10 cellular contexts compared by ENCODE assay signal in the genomic region with DNA sequence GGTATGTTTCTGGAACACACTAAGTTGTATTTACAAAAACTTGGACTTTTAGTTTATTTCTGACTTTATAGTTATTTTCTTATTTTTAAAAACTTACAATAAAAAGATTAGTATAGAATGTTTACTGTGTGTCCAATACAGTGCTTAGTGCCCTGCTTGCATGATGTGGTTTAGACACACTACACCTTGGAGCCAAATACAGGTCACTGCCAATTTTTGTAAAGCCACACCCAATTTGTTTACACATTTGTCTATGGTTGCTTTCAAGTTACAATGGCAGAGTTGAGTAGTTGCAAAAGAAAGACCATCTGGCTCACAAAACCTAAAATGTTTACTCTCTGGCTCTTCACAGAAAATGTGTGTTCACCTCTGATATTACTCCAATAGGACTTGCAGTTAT.
DNase-seq lines count a peak whose midpoint lies in the region; ATAC-seq lines count a peak whose summit lies in the region.
"Had no signal": no experiment of that assay in that cellular context is flagged by ENCODE, and none has a peak within 500 bp of the region (broad histone marks: within the 10 kb centered on the region; RNA-seq: fewer than 3 reads in every experiment).

No MANE protein-coding gene starts in this region.

- DNase-seq in NCI-H2171 treated with DMSO at 0.1 percent for 48 hours (lab: John Stamatoyannopoulos, UW) (peak; percentile 6), NCI-H2171 (lab: John Stamatoyannopoulos, UW) (no peak), DMS153 treated with DMSO at 0.1 percent for 48 hours (lab: John Stamatoyannopoulos, UW; ENCODE audit: unreplicated experiment) (peak; percentile 15), NCI-H446 treated with DMSO at 0.1 percent for 48 hours (lab: John Stamatoyannopoulos, UW) (peak; percentile 13), left lobe of liver (ENCODE audit: low spot score) (no peak), GDM1 (lab: John Stamatoyannopoulos, UW) (no peak)
- DNase-seq: BE2C; CD4-positive, alpha-beta memory T cell; DMS53 had no signal

- ATAC-seq in left lobe of liver, result peak; percentile 70
- ATAC-seq: A549 had no signal

Comparison
In these comparisons a context has a peak if more than half of its experiments do, and no peak if none do; other contexts are left out.
1. DNase-seq: peak in NCI-H2171 treated with DMSO at 0.1 percent for 48 hours (single experiment), DMS153 treated with DMSO at 0.1 percent for 48 hours (single experiment) and NCI-H446 treated with DMSO at 0.1 percent for 48 hours (single experiment); none in NCI-H2171 (single experiment), left lobe of liver (single experiment) and GDM1 (single experiment).